13 cellular contexts compared by ENCODE assay signal in genomic region chr1:181013144-181013543, GRCh38. TPM values are rescaled to one million over a fixed set of nuclear protein-coding genes. Genes with fewer than 3 reads are reported as not detected.
DNase-seq lines count a peak whose midpoint lies in the region; ATAC-seq and TF ChIP-seq lines count a peak whose summit lies in the region.
"Had no signal": no experiment of that assay in that cellular context is flagged by ENCODE, and none has a peak within 500 bp of the region (broad histone marks: within the 10 kb centered on the region; RNA-seq: fewer than 3 reads in every experiment).

No MANE protein-coding gene starts in this region.

- H3K27me3 Mint-ChIP-seq in stimulated activated naive CD8-positive, alpha-beta T cell treated with anti-CD3 and anti-CD28 coated beads, Interleukin-15, Interleukin-2, amounts not matched to agents 100 ng/mL and 50 ng/mL, for 24 hours, result no peaks in the 10 kb centered on the region
- no peaks in the 10 kb centered on the region for H3K27me3 Mint-ChIP-seq in T-cell

- H3K4me3 Mint-ChIP-seq in stimulated activated naive CD8-positive, alpha-beta T cell treated with anti-CD3 and anti-CD28 coated beads, Interleukin-15, Interleukin-2, amounts not matched to agents 100 ng/mL and 50 ng/mL, for 24 hours, result peak overlapping the region; percentile 1
- H3K4me3 Mint-ChIP-seq in T-cell, result peak overlapping the region in 1 of 3 donors; percentile 37

- POLR2A ChIA-PET in T-cell (lab: Charles Lee), result interaction anchor here in 1 of 2 donors (0.7 kb wide), 1 partner anchor 74 kb away, joined by 3 read pairs; no protein-coding TSS in a partner anchor

- TF ChIP-seq CTCF in fibroblast of pulmonary artery (IDR thresholded peaks at IDR 0.05; ENCODE audit: low read length, missing control alignments), result no peak

- peaks cover 45% of the 10 kb centered on the region for H3K4me1 Mint-ChIP-seq in stimulated activated naive CD8-positive, alpha-beta T cell treated with anti-CD3 and anti-CD28 coated beads, Interleukin-15, Interleukin-2, amounts not matched to agents 100 ng/mL and 50 ng/mL, for 24 hours (ENCODE audit: low read depth)
- peaks cover 38 to 39% (median 38%) of the 10 kb centered on the region in 3 donors for H3K4me1 Mint-ChIP-seq in T-cell

- peaks cover 41% of the 10 kb centered on the region for H3K36me3 Mint-ChIP-seq in stimulated activated naive CD8-positive, alpha-beta T cell treated with anti-CD3 and anti-CD28 coated beads, Interleukin-15, Interleukin-2, amounts not matched to agents 100 ng/mL and 50 ng/mL, for 24 hours (ENCODE audit: low read depth)
- H3K36me3 Mint-ChIP-seq in T-cell, result peaks cover 26% of the 10 kb centered on the region

- no peak overlapping the region for H3K4me3 ChIP-seq in fibroblast of pulmonary artery (replicated peaks; ENCODE audit: low read depth, low read length)
- H3K4me3 ChIP-seq: prostate gland had no signal

- DNase-seq in stimulated activated naive CD8-positive, alpha-beta T cell treated with anti-CD3 and anti-CD28 coated beads, Interleukin-15, Interleukin-2, amounts not matched to agents 100 U/mL and 50 U/mL, for 24 hours, result no peak
- DNase-seq in T-cell (peak in 21 of 34 experiments; percentile 7 to 55 (median 25)), fibroblast of pulmonary artery (ENCODE audit: low read depth) (peak; percentile 54), NCI-H1694 (lab: John Stamatoyannopoulos, UW) (no peak), RKO (ENCODE audit: low spot score) (no peak)
- DNase-seq: activated CD4-positive, alpha-beta T cell treated with anti-CD3 and anti-CD28 coated beads, Interleukin-2, amount 50 U/mL, for 4 hours; cerebellar nuclear complex; kidney glomerular epithelial cell; NCI-H510A treated with DMSO at 0.1 percent for 48 hours had no signal

- CTCF ChIA-PET in T-cell (lab: Charles Lee), result interaction anchor here (0.6 to 0.9 kb wide), 4 partner anchors 40 to 557 kb away, joined by 3 read pairs; no protein-coding TSS in a partner anchor

- peak overlapping the region; percentile 65 for H3K27ac Mint-ChIP-seq in stimulated activated naive CD8-positive, alpha-beta T cell treated with anti-CD3 and anti-CD28 coated beads, Interleukin-15, Interleukin-2, amounts not matched to agents 100 ng/mL and 50 ng/mL, for 24 hours
- H3K27ac Mint-ChIP-seq in T-cell, result peak overlapping the region in 1 of 2 donors; percentile 17

- peaks cover 3% of the 10 kb centered on the region for H3K9me3 Mint-ChIP-seq in stimulated activated naive CD8-positive, alpha-beta T cell treated with anti-CD3 and anti-CD28 coated beads, Interleukin-15, Interleukin-2, amounts not matched to agents 100 ng/mL and 50 ng/mL, for 24 hours
- H3K9me3 Mint-ChIP-seq in T-cell, result no peaks in the 10 kb centered on the region

- ATAC-seq in stimulated activated naive CD8-positive, alpha-beta T cell treated with anti-CD3 and anti-CD28 coated beads, Interleukin-15, Interleukin-2, amounts not matched to agents 100 U/mL and 50 U/mL, for 24 hours, result no peak
- peak in 2 of 4 experiments; percentile 48 to 91 for ATAC-seq in T-cell (replicated peaks in 1 of 4)
- no peak for ATAC-seq in GM18858 (IDR thresholded peaks at IDR 0.05; ENCODE audit: unreplicated experiment)
- no peak for ATAC-seq in GM21360 (IDR thresholded peaks at IDR 0.05; ENCODE audit: unreplicated experiment)

RNA-seq across cellular contexts. Expression of gene STX6, which starts 9.5 kb away (rescaled TPM):
- 10 to 100 TPM; 12.6 to 18.9 (median 17.2) TPM for total RNA-seq in T-cell

RNA-seq across cellular contexts. Expression of gene MR1, which starts 20.6 kb away (rescaled TPM):
- total RNA-seq in T-cell, result 10 to 100 TPM; 18.3 to 30.7 (median 22.7) TPM

Comparison
In these comparisons a context has a peak if more than half of its experiments do, and no peak if none do; other contexts are left out.
1. DNase-seq: peak in T-cell (21 of 34) and fibroblast of pulmonary artery (single experiment); none in stimulated activated naive CD8-positive, alpha-beta T cell treated with anti-CD3 and anti-CD28 coated beads, Interleukin-15, Interleukin-2, amounts not matched to agents 100 U/mL and 50 U/mL, for 24 hours (single experiment), NCI-H1694 (single experiment) and RKO (single experiment).